Comparison of ENCODE assay signal across 25 cellular contexts in the genomic region with DNA sequence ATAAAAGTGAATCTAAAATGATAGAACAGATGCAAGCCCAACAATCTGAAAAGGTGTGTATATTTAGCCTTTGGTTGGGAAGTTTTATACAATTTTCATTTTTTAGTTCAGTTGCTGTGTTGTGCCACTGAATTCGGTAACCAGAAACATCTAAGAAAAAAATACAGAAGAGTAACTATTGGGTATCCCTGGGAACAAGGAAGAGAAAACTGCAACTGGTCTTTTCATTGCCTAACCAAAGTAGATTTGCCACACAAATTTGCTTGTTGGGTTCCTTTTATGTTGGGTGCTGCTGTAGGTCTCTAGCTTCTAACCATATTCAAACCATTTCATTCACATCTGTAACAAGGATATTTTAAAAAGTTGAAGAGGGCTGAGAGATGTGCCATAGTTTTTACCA. TPM values are rescaled to one million over a fixed set of nuclear protein-coding genes. Genes with fewer than 3 reads are reported as not detected.
A peak's percentile ranks its signal among the peaks of the same experiment; 100 is the strongest.
DNase-seq lines count a peak whose midpoint lies in the region; ATAC-seq, FAIRE-seq and TF ChIP-seq lines count a peak whose summit lies in the region.
"Had no signal": no experiment of that assay in that cellular context is flagged by ENCODE, and none has a peak within 500 bp of the region (broad histone marks: within the 10 kb centered on the region; RNA-seq: fewer than 3 reads in every experiment).

No MANE protein-coding gene starts in this region.

- H3K9me3 Mint-ChIP-seq in CD4-positive, alpha-beta T cell = no peaks in the 10 kb centered on the region
- H3K9me3 Mint-ChIP-seq: memory B cell, nephron had no signal

- H3K27me3 Mint-ChIP-seq in CD4-positive, alpha-beta T cell = no peaks in the 10 kb centered on the region
- H3K27me3 Mint-ChIP-seq: memory B cell had no signal

- H3F3A ChIP-seq in PC-3 (ENCODE audit: low read length, unreplicated experiment) = no peaks in the 10 kb centered on the region

- H3K4me2 ChIP-seq in PC-3 (ENCODE audit: low read length) (0 out of 2 replicates have a peak overlapping the region, but pooled peaks have one; percentile 92), K562 (ENCODE audit: insufficient read depth, low read length) (peak overlapping the region; percentile 95; the same call in 1 of the 2 replicates)

- H3K9me1 ChIP-seq in K562 (ENCODE audit: control insufficient read depth, insufficient read depth, low read length) = no peaks in the 10 kb centered on the region

- no peak overlapping the region for H3K9ac ChIP-seq in PC-3 (ENCODE audit: low read length)
- H3K9ac ChIP-seq in K562 (ENCODE audit: insufficient read depth in 1 of 2, low read depth in 2 of 2, low read length in 2 of 2) = peak overlapping the region in 1 of 2 experiments; percentile 89; a peak in 2 of 4 replicates

- H3K36me3 ChIP-seq in PC-3 (ENCODE audit: low read depth, low read length) (no peaks in the 10 kb centered on the region), K562 (ENCODE audit: control insufficient read depth, insufficient read depth, low read length) (peaks cover 4% of the 10 kb centered on the region; the same call in 1 of the 3 replicates)
- H3K36me3 ChIP-seq: BE2C, prostate gland, thoracic aorta had no signal

- DNase-seq in CD4-positive, alpha-beta T cell = no peak
- peak; percentile 24 for DNase-seq in GM13977 (ENCODE audit: low spot score)
- DNase-seq in PC-3 = no peak
- no peak for DNase-seq in K562 (ENCODE audit: extremely low read depth in 1 of 4, low spot score in 3 of 4)
- no peak for DNase-seq in AG20443 (ENCODE audit: low spot score)
- no peak for DNase-seq in anterior cingulate cortex (lab: John Stamatoyannopoulos, UW)
- DNase-seq: activated CD4-positive, CD25-positive, alpha-beta regulatory T cell treated with anti-CD3 and anti-CD28 coated beads, Interleukin-2, amount 50 U/mL, for 72 hours; activated T-cell treated with anti-CD3 and anti-CD28 coated beads, Interleukin-2, amount 50 U/mL, for 48 hours; BE2C; DMS 273 treated with DMSO at 0.1 percent for 48 hours; kidney; NCI-H1105; NCI-H2171; NCI-H82; SHP77 treated with DMSO at 0.1 percent for 48 hours; small intestine; stimulated activated CD4-positive, alpha-beta T cell treated with anti-CD3 and anti-CD28 coated beads, Interleukin-4, amount 100 ng/mL, for 4 hours had no signal

- no peak overlapping the region for H3K27ac ChIP-seq in CD4-positive, alpha-beta T cell (ENCODE audit: low read depth, low read length)
- H3K27ac ChIP-seq in PC-3 (ENCODE audit: low read length) (no peak overlapping the region), K562 (ENCODE audit: extremely low read depth, low read depth, low read length) (no peak overlapping the region)
- H3K27ac ChIP-seq: prostate gland, thoracic aorta had no signal

- WGBS in K562 (ENCODE audit: insufficient coverage, low coverage, missing lambda C conversion rate) = 21% methylated on average over 1 of the region's 1 CpG

- 0 out of 2 replicates have a peak overlapping the region, but pooled peaks have one; percentile 13 for H2AFZ ChIP-seq in PC-3 (ENCODE audit: low read length)
- H2AFZ ChIP-seq in K562 (ENCODE audit: low read depth, low read length) = peak overlapping the region; percentile 81

- no peak for TF ChIP-seq POLR2A in K562 (conservative IDR thresholded peaks at IDR 0.05)

- CTCF ChIA-PET in CD4-positive, alpha-beta T cell (lab: Charles Lee) = no interaction called here
- CTCF ChIA-PET in PC-3 (lab: Charles Lee) (no interaction called here), K562 (lab: Yijun Ruan, JAX; ENCODE audit: low intra/inter-chr PET ratio) (no interaction called here)

- peaks cover 29% of the 10 kb centered on the region for H3K4me1 Mint-ChIP-seq in CD4-positive, alpha-beta T cell (ENCODE audit: low read depth)

- peaks cover 27% of the 10 kb centered on the region for H3K79me2 ChIP-seq in PC-3 (ENCODE audit: low read length)
- peaks cover 56% of the 10 kb centered on the region for H3K79me2 ChIP-seq in K562 (ENCODE audit: control insufficient read depth, insufficient read depth, low read length)

- no peak overlapping the region for H3K27ac Mint-ChIP-seq in CD4-positive, alpha-beta T cell

- H3K9me2 ChIP-seq in PC-3 (replicated peaks; ENCODE audit: low read length) = no peaks in the 10 kb centered on the region

- no peak for TF ChIP-seq RAD21 in K562 (CRISPR knock-in tag; conservative IDR thresholded peaks at IDR 0.05 in 1 of 2, IDR thresholded peaks at IDR 0.05 in 1 of 2)

- in situ Hi-C loops in GM13977 (cut with MboI; ENCODE audit: low pct_unique_long_range_greater_than_20kb, low sequenced_read_pairs, unreplicated experiment) = loop anchor here (25.0 kb wide), 1 partner anchor 250 kb away; no protein-coding TSS in a partner anchor
- in situ Hi-C loops in K562 (cut with MboI) = no loop called here

- no peaks in the 10 kb centered on the region for H3K9me3 ChIP-seq in CD4-positive, alpha-beta T cell (ENCODE audit: control insufficient read depth, low read length)
- no peaks in the 10 kb centered on the region for H3K9me3 ChIP-seq in PC-3 (ENCODE audit: low read length)
- H3K9me3 ChIP-seq in K562 (replicated peaks; ENCODE audit: control insufficient read depth, insufficient read depth, low read depth, low read length) = no peaks in the 10 kb centered on the region
- H3K9me3 ChIP-seq: BE2C, prostate gland, thoracic aorta had no signal

- peaks cover 3% of the 10 kb centered on the region; the same call in 1 of the 2 replicates for H3K4me1 ChIP-seq in PC-3 (ENCODE audit: insufficient read depth, low read length)
- 0 out of 5 replicates have a peak, but pooled peaks cover 0 to 7% of the 10 kb centered on the region in 2 experiments for H3K4me1 ChIP-seq in K562 (replicated peaks in 1 of 2; ENCODE audit: control insufficient read depth in 2 of 2, insufficient read depth in 2 of 2, low read length in 2 of 2)
- H3K4me1 ChIP-seq: BE2C, prostate gland had no signal

- intact Hi-C loops in CD4-positive, alpha-beta T cell (cut with DNase I, micrococcal nuclease) = no loop called here
- intact Hi-C loops in PC-3 (cut with micrococcal nuclease) = no loop called here
- intact Hi-C loops in K562 (cut with micrococcal nuclease) = loop anchor here (10.0 kb wide), 2 partner anchors 317 to 1763 kb away; partner anchors contain the start of genes EEF1A1 and SENP6

- H3K4me3 ChIP-seq in PC-3 (ENCODE audit: low read length) = no peak overlapping the region
- no peak overlapping the region for H3K4me3 ChIP-seq in K562
- H3K4me3 ChIP-seq: prostate gland, thoracic aorta had no signal

- peak overlapping the region; percentile 77 for H3K4me3 Mint-ChIP-seq in CD4-positive, alpha-beta T cell

- TF ChIP-seq CTCF in CD4-positive, alpha-beta T cell (IDR thresholded peaks at IDR 0.05) = no peak
- TF ChIP-seq CTCF in GM13977 (IDR thresholded peaks at IDR 0.05; ENCODE audit: extremely low read depth, insufficient read depth, missing control alignments) (no peak), PC-3 (conservative IDR thresholded peaks at IDR 0.05; ENCODE audit: low read depth, low read length) (no peak), K562 (IDR thresholded peaks at IDR 0.05 in 2 of 3, conservative IDR thresholded peaks at IDR 0.05 in 1 of 3; ENCODE audit: insufficient read depth in 2 of 3, low read depth in 1 of 3, low read length in 3 of 3) (no peak)

- H4K20me1 ChIP-seq in PC-3 (ENCODE audit: low read length) = 0 out of 2 replicates have a peak, but pooled peaks cover 4% of the 10 kb centered on the region
- H4K20me1 ChIP-seq in K562 (replicated peaks; ENCODE audit: control insufficient read depth, insufficient read depth, low read length) = no peaks in the 10 kb centered on the region; the same call in 1 of the 2 replicates

- TF ChIP-seq EP300 in K562 (IDR thresholded peaks at IDR 0.05; ENCODE audit: low read length) = no peak

- ATAC-seq in CD4-positive, alpha-beta T cell (ENCODE audit: poor library complexity) = no peak
- ATAC-seq in PC-3 (no peak), K562 (no peak), HG03442 (IDR thresholded peaks at IDR 0.05; ENCODE audit: unreplicated experiment) (no peak)

- no peak for FAIRE-seq in K562 (lab: Jason Lieb, UNC)
- FAIRE-seq: endometrium, GM18507, H54, kidney, small intestine had no signal

- peaks cover 4% of the 10 kb centered on the region for H3K36me3 Mint-ChIP-seq in CD4-positive, alpha-beta T cell (ENCODE audit: low read depth)

- BruUV-seq in PC-3 (replicated peaks; lab: Mats Ljungman, UMichigan) = no TSS peak
- BruUV-seq in K562 (replicated peaks; lab: Mats Ljungman, UMichigan) = no TSS peak

- POLR2A ChIA-PET in CD4-positive, alpha-beta T cell (lab: Charles Lee) = no interaction called here
- POLR2A ChIA-PET in PC-3 (lab: Charles Lee; ENCODE audit: unreplicated experiment) = no interaction called here
- POLR2A ChIA-PET in K562 (lab: Yijun Ruan, JAX) = no interaction called here

- H3K27me3 ChIP-seq in CD4-positive, alpha-beta T cell (ENCODE audit: control insufficient read depth, insufficient read depth, low read length) = no peaks in the 10 kb centered on the region
- H3K27me3 ChIP-seq in PC-3 (ENCODE audit: low read length) (no peaks in the 10 kb centered on the region), K562 (ENCODE audit: control insufficient read depth in 2 of 2, insufficient read depth in 2 of 2, low read length in 2 of 2) (no peaks in the 10 kb centered on the region)
- H3K27me3 ChIP-seq: BE2C had no signal

RNA-seq across cellular contexts. Expression of gene TMEM30A, which starts 2.8 kb away (rescaled TPM):
- 10 to 100 TPM; 29.8 to 33.2 TPM for total RNA-seq in CD4-positive, alpha-beta T cell
- total RNA-seq in PC-3 (2014; rRNA removed) = 35.7 and 36.8 TPM in 2 replicates
- 14.6 and 50.2 TPM in 2 replicates for total RNA-seq in K562 (2011; cell fraction: chromatin; rRNA removed; ENCODE audit: low replicate concordance)
- 9.2 and 12.1 TPM in 2 replicates for total RNA-seq in K562 (2011; cell fraction: nucleolus; rRNA removed)
- total RNA-seq in K562 (2011; cell fraction: nucleoplasm; rRNA removed) = 30.1 and 51.8 TPM in 2 replicates
- 16.3 and 17.1 TPM in 2 replicates for total RNA-seq in K562 (2014; rRNA removed)
- total RNA-seq in K562 (2014; rRNA removed; fragmentation: Illumina TruSeq; extraction: Trizol) = 31.2 and 37.1 TPM in 2 replicates
- total RNA-seq in K562 (2015; rRNA removed; fragmentation: Illumina TruSeq; extraction: Trizol) = 27.0 and 29.2 TPM in 2 replicates
- 27.4 and 29.5 TPM in 2 replicates for total RNA-seq in K562 (2021)
- 14.0 and 15.0 TPM in 2 replicates for polyA plus RNA-seq in K562 (2011; rRNA removed)
- polyA plus RNA-seq in K562 (2011; cell fraction: cytosol; rRNA removed) = 2.8 and 6.8 TPM in 2 replicates
- 6.6 and 11.8 TPM in 2 replicates for polyA plus RNA-seq in K562 (2011; cell fraction: nucleus; rRNA removed)
- polyA plus RNA-seq in K562 (2012) = 23.0 and 34.7 TPM in 2 replicates
- 20.6 and 21.3 TPM in 2 replicates for polyA plus RNA-seq in K562 (2014; fragmentation: Illumina TruSeq; extraction: Trizol)
- polyA plus RNA-seq in K562 (2014; fragmentation: Nextera tagmentation; extraction: Ambion mirVana) = 1 to 10 TPM; 6.5 to 9.0 TPM
- 16.3 and 16.7 TPM in 2 replicates for polyA plus RNA-seq in K562 (2014; rRNA removed)
- 30.7 and 39.1 TPM in 2 replicates for polyA minus RNA-seq in K562 (2011; rRNA and poly(A)+ RNA removed)
- 7.9 and 8.2 TPM in 2 replicates for polyA minus RNA-seq in K562 (2011; cell fraction: cytosol; rRNA and poly(A)+ RNA removed)
- 6.6 and 12.9 TPM in 2 replicates for polyA minus RNA-seq in K562 (2011; cell fraction: nucleus; rRNA and poly(A)+ RNA removed)

RNA-seq across cellular contexts. Expression of gene COX7A2, which starts 43.8 kb away (rescaled TPM):
- total RNA-seq in CD4-positive, alpha-beta T cell = 100 to 1,000 TPM; 189 to 195 TPM
- total RNA-seq in PC-3 (2014; rRNA removed) (160 and 172 TPM in 2 replicates), K562 (2014; rRNA removed) (182 and 234 TPM in 2 replicates), K562 (2014; rRNA removed; fragmentation: Illumina TruSeq; extraction: Trizol) (546 and 593 TPM in 2 replicates), K562 (2015; rRNA removed; fragmentation: Illumina TruSeq; extraction: Trizol) (529 and 585 TPM in 2 replicates), K562 (2021) (548 and 636 TPM in 2 replicates)
- 16.2 and 38.9 TPM in 2 replicates for total RNA-seq in K562 (2011; cell fraction: chromatin; rRNA removed; ENCODE audit: low replicate concordance)
- total RNA-seq in K562 (2011; cell fraction: nucleolus; rRNA removed) = 35.9 and 40.2 TPM in 2 replicates
- 46.6 and 74.0 TPM in 2 replicates for total RNA-seq in K562 (2011; cell fraction: nucleoplasm; rRNA removed)
- polyA plus RNA-seq in K562 (2011; rRNA removed) (833 and 852 TPM in 2 replicates), K562 (2014; fragmentation: Illumina TruSeq; extraction: Trizol) (472 and 685 TPM in 2 replicates), K562 (2014; fragmentation: Nextera tagmentation; extraction: Ambion mirVana) (1,000 to 10,000 TPM; 1,858 to 2,216 TPM), K562 (2014; rRNA removed) (402 and 501 TPM in 2 replicates)
- 229 and 319 TPM in 2 replicates for polyA plus RNA-seq in K562 (2011; cell fraction: cytosol; rRNA removed)
- 197 and 351 TPM in 2 replicates for polyA plus RNA-seq in K562 (2011; cell fraction: nucleus; rRNA removed)
- 641 and 749 TPM in 2 replicates for polyA plus RNA-seq in K562 (2012)
- 40.4 and 45.6 TPM in 2 replicates for polyA minus RNA-seq in K562 (2011; rRNA and poly(A)+ RNA removed)
- 38.7 and 61.6 TPM in 2 replicates for polyA minus RNA-seq in K562 (2011; cell fraction: cytosol; rRNA and poly(A)+ RNA removed)
- 12.9 and 28.1 TPM in 2 replicates for polyA minus RNA-seq in K562 (2011; cell fraction: nucleus; rRNA and poly(A)+ RNA removed)
